Comparison of ENCODE assay signal across 1 cellular context in the genomic region with DNA sequence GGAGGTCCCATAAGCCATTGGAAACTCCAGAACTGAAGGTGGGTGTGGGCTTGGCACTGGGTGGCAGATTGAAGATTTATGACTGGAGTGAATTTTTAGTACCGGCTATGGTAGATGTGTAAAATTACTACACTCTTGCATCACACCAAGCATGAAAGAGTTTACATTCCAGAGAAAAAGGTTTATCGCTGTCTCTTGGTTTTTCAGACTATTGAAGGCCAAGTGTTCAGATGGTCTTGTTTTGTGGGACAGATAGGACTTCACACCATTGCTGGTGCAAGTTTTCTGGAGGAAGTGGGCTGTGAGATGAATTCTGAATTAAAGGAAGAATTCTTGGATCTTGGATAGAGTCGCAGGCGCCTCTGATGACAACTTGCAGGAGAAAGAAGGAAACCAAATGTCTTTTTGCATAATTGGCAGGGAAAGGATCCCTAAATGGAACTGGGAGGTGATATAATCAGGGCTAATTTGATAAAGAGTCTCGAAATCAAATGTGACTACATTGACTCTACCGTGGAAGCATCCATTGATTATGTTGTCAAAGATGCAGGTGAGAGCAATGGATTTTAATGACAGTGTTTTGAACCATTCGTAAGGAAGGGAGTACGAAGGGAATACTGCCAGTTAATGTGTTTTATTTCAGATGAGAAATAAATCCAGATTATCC.
TF ChIP-seq lines count a peak whose summit lies in the region.

No MANE protein-coding gene starts in this region.

TF ChIP-seq in K562, 482 proteins besides CTCF, POLR2A, EP300 and RAD21 (continued from another document and continues in another):
- TF ChIP-seq, protein P1, sequence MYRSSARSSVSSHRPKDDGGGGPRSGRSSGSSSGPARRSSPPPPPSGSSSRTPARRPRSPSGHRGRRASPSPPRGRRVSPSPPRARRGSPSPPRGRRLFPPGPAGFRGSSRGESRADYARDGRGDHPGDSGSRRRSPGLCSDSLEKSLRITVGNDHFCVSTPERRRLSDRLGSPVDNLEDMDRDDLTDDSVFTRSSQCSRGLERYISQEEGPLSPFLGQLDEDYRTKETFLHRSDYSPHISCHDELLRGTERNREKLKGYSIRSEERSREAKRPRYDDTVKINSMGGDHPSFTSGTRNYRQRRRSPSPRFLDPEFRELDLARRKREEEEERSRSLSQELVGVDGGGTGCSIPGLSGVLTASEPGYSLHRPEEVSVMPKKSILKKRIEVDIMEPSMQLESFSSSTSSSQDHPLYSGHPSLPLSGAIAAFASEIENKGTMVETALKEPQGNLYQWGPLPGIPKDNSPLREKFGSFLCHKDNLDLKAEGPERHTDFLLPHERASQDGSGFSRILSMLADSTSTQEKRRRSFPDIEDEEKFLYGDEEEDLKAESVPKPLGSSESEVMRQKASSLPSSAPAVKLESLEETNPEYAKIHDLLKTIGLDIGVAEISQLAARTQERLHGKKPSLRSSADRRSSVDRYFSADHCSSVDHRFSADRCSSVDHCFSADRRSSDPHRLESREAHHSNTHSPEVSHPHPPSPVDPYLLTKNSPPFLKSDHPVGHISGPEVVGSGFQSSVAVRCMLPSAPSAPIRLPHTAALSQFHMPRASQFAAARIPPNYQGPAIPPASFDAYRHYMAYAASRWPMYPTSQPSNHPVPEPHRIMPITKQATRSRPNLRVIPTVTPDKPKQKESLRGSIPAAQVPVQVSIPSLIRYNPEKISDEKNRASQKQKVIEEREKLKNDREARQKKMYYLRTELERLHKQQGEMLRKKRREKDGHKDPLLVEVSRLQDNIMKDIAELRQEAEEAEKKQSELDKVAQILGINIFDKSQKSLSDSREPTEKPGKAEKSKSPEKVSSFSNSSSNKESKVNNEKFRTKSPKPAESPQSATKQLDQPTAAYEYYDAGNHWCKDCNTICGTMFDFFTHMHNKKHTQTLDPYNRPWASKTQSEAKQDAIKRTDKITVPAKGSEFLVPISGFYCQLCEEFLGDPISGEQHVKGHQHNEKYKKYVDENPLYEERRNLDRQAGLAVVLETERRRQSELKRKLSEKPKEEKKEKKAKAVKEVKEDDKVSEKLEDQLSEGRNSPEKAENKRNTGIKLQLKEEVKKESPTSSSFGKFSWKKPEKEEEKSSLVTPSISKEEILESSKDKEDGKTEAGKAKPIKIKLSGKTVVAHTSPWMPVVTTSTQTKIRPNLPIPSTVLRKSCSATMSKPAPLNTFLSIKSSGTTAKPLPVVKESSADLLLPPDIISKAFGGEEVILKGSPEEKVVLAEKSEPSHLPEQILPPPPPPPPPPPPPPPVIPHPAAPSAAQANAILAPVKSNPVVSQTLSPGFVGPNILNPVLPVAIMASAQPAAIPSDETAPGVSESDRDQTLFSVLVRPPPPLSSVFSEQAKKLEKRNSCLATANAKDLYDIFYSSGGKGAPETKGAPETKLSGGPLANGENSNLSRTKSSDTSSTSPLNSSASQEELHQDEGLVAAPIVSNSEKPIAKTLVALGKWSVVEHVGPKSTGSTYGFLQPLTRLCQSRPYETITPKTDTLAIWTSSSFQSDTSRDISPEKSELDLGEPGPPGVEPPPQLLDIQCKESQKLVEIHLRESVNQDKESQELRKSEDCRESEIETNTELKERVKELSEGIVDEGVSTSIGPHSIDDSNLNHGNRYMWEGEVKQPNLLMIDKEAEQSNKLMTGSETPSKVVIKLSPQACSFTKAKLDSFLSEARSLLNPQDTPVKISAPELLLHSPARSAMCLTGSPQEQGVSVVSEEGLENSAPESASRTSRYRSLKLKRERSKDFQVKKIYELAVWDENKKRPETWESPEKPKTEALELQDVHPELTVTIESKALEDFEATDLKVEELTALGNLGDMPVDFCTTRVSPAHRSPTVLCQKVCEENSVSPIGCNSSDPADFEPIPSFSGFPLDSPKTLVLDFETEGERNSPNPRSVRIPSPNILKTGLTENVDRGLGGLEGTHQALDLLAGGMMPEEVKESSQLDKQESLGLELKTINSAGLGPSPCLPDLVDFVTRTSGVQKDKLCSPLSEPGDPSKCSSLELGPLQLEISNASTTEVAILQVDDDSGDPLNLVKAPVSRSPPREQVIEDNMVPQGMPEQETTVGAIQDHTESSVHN (IDR thresholded peaks at IDR 0.05; ENCODE audit: borderline replicate concordance in 1 of 2, low read depth in 1 of 2): peak in 1 of 2 experiments; percentile 65; a peak in 1 of 4 replicates
- TF ChIP-seq, protein P2, sequence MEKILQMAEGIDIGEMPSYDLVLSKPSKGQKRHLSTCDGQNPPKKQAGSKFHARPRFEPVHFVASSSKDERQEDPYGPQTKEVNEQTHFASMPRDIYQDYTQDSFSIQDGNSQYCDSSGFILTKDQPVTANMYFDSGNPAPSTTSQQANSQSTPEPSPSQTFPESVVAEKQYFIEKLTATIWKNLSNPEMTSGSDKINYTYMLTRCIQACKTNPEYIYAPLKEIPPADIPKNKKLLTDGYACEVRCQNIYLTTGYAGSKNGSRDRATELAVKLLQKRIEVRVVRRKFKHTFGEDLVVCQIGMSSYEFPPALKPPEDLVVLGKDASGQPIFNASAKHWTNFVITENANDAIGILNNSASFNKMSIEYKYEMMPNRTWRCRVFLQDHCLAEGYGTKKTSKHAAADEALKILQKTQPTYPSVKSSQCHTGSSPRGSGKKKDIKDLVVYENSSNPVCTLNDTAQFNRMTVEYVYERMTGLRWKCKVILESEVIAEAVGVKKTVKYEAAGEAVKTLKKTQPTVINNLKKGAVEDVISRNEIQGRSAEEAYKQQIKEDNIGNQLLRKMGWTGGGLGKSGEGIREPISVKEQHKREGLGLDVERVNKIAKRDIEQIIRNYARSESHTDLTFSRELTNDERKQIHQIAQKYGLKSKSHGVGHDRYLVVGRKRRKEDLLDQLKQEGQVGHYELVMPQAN (IDR thresholded peaks at IDR 0.05; ENCODE audit: borderline replicate concordance): no peak
- TF ChIP-seq HDAC3 (IDR thresholded peaks at IDR 0.05; ENCODE audit: borderline replicate concordance, partially characterized antibody) (peak; percentile 14), RB1 (IDR thresholded peaks at IDR 0.05; ENCODE audit: low read depth) (no peak), PHF20 (IDR thresholded peaks at IDR 0.05; ENCODE audit: partially characterized antibody) (no peak), MAFG (tag; conservative IDR thresholded peaks at IDR 0.05) (no peak), DIDO1 (tag; IDR thresholded peaks at IDR 0.05; ENCODE audit: low read depth) (no peak), RBM14 (IDR thresholded peaks at IDR 0.05; ENCODE audit: borderline replicate concordance, insufficient read depth, low read depth, low read length) (no peak), STAG1 (CRISPR knock-in tag; IDR thresholded peaks at IDR 0.05; ENCODE audit: borderline replicate concordance) (no peak), EHMT2 (IDR thresholded peaks at IDR 0.05) (no peak), HNRNPH1 (optimal IDR thresholded peaks at IDR 0.05; ENCODE audit: low read depth, low read length) (no peak), ZFPM2 (CRISPR knock-in tag; IDR thresholded peaks at IDR 0.05) (no peak), YBX1 (IDR thresholded peaks at IDR 0.05) (no peak), ETV5 (CRISPR knock-in tag; IDR thresholded peaks at IDR 0.05; ENCODE audit: low read depth) (no peak), CXXC5 (CRISPR knock-in tag; IDR thresholded peaks at IDR 0.05) (peak; percentile 32; the same call in 1 of the 2 replicates), TCFL5 (CRISPR knock-in tag; conservative IDR thresholded peaks at IDR 0.05) (no peak), ARNT (IDR thresholded peaks at IDR 0.05) (peak in 1 of 2 experiments; percentile 32; a peak in 1 of 4 replicates), U2AF2 (optimal IDR thresholded peaks at IDR 0.05; ENCODE audit: low read depth, low read length) (no peak), ZC3H11A (IDR thresholded peaks at IDR 0.05; ENCODE audit: low read depth, low read length) (no peak), TRIM24 (IDR thresholded peaks at IDR 0.05) (peak; percentile 47 to 86; a peak in 2 of 4 replicates), SNRNP70 (optimal IDR thresholded peaks at IDR 0.05; ENCODE audit: low read depth, low read length) (no peak), HMG20B (CRISPR knock-in tag; IDR thresholded peaks at IDR 0.05) (no peak), ZNF23 (CRISPR knock-in tag; IDR thresholded peaks at IDR 0.05) (no peak), POLR2H (tag; IDR thresholded peaks at IDR 0.05; ENCODE audit: low read depth) (peak; percentile 71), TEAD1 (CRISPR knock-in tag; IDR thresholded peaks at IDR 0.05) (peak in 1 of 2 experiments; percentile 82; a peak in 1 of 4 replicates), CREM (IDR thresholded peaks at IDR 0.05; ENCODE audit: low read depth) (no peak)
- TF ChIP-seq, protein P3, sequence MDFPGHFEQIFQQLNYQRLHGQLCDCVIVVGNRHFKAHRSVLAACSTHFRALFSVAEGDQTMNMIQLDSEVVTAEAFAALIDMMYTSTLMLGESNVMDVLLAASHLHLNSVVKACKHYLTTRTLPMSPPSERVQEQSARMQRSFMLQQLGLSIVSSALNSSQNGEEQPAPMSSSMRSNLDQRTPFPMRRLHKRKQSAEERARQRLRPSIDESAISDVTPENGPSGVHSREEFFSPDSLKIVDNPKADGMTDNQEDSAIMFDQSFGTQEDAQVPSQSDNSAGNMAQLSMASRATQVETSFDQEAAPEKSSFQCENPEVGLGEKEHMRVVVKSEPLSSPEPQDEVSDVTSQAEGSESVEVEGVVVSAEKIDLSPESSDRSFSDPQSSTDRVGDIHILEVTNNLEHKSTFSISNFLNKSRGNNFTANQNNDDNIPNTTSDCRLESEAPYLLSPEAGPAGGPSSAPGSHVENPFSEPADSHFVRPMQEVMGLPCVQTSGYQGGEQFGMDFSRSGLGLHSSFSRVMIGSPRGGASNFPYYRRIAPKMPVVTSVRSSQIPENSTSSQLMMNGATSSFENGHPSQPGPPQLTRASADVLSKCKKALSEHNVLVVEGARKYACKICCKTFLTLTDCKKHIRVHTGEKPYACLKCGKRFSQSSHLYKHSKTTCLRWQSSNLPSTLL (IDR thresholded peaks at IDR 0.05): no peak
- TF ChIP-seq, protein P4, sequence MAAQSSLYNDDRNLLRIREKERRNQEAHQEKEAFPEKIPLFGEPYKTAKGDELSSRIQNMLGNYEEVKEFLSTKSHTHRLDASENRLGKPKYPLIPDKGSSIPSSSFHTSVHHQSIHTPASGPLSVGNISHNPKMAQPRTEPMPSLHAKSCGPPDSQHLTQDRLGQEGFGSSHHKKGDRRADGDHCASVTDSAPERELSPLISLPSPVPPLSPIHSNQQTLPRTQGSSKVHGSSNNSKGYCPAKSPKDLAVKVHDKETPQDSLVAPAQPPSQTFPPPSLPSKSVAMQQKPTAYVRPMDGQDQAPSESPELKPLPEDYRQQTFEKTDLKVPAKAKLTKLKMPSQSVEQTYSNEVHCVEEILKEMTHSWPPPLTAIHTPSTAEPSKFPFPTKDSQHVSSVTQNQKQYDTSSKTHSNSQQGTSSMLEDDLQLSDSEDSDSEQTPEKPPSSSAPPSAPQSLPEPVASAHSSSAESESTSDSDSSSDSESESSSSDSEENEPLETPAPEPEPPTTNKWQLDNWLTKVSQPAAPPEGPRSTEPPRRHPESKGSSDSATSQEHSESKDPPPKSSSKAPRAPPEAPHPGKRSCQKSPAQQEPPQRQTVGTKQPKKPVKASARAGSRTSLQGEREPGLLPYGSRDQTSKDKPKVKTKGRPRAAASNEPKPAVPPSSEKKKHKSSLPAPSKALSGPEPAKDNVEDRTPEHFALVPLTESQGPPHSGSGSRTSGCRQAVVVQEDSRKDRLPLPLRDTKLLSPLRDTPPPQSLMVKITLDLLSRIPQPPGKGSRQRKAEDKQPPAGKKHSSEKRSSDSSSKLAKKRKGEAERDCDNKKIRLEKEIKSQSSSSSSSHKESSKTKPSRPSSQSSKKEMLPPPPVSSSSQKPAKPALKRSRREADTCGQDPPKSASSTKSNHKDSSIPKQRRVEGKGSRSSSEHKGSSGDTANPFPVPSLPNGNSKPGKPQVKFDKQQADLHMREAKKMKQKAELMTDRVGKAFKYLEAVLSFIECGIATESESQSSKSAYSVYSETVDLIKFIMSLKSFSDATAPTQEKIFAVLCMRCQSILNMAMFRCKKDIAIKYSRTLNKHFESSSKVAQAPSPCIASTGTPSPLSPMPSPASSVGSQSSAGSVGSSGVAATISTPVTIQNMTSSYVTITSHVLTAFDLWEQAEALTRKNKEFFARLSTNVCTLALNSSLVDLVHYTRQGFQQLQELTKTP (IDR thresholded peaks at IDR 0.05; ENCODE audit: low read depth in 1 of 2, partially characterized antibody in 2 of 2): peak in 1 of 2 experiments; percentile 39
- TF ChIP-seq, protein P5, sequence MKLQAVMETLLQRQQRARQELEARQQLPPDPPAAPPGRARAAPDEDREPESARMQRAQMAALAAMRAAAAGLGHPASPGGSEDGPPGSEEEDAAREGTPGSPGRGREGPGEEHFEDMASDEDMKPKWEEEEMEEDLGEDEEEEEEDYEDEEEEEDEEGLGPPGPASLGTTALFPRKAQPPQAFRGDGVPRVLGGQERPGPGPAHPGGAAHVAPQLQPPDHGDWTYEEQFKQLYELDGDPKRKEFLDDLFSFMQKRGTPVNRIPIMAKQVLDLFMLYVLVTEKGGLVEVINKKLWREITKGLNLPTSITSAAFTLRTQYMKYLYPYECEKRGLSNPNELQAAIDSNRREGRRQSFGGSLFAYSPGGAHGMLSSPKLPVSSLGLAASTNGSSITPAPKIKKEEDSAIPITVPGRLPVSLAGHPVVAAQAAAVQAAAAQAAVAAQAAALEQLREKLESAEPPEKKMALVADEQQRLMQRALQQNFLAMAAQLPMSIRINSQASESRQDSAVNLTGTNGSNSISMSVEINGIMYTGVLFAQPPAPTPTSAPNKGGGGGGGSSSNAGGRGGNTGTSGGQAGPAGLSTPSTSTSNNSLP (IDR thresholded peaks at IDR 0.05; ENCODE audit: borderline replicate concordance, low read depth, low read length): no peak
- TF ChIP-seq, protein P6, sequence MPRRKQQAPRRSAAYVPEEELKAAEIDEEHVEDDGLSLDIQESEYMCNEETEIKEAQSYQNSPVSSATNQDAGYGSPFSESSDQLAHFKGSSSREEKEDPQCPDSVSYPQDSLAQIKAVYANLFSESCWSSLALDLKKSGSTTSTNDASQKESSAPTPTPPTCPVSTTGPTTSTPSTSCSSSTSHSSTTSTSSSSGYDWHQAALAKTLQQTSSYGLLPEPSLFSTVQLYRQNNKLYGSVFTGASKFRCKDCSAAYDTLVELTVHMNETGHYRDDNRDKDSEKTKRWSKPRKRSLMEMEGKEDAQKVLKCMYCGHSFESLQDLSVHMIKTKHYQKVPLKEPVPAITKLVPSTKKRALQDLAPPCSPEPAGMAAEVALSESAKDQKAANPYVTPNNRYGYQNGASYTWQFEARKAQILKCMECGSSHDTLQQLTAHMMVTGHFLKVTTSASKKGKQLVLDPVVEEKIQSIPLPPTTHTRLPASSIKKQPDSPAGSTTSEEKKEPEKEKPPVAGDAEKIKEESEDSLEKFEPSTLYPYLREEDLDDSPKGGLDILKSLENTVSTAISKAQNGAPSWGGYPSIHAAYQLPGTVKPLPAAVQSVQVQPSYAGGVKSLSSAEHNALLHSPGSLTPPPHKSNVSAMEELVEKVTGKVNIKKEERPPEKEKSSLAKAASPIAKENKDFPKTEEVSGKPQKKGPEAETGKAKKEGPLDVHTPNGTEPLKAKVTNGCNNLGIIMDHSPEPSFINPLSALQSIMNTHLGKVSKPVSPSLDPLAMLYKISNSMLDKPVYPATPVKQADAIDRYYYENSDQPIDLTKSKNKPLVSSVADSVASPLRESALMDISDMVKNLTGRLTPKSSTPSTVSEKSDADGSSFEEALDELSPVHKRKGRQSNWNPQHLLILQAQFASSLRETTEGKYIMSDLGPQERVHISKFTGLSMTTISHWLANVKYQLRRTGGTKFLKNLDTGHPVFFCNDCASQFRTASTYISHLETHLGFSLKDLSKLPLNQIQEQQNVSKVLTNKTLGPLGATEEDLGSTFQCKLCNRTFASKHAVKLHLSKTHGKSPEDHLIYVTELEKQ (CRISPR knock-in tag; IDR thresholded peaks at IDR 0.05): no peak
- TF ChIP-seq, protein P7, sequence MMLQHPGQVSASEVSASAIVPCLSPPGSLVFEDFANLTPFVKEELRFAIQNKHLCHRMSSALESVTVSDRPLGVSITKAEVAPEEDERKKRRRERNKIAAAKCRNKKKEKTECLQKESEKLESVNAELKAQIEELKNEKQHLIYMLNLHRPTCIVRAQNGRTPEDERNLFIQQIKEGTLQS (IDR thresholded peaks at IDR 0.05): peak; percentile 90; the same call in 1 of the 2 replicates
- TF ChIP-seq, protein P7 (CRISPR knock-in tag; conservative IDR thresholded peaks at IDR 0.05): no peak
